Comparison of ENCODE assay signal across 13 cellular contexts in the genomic region with DNA sequence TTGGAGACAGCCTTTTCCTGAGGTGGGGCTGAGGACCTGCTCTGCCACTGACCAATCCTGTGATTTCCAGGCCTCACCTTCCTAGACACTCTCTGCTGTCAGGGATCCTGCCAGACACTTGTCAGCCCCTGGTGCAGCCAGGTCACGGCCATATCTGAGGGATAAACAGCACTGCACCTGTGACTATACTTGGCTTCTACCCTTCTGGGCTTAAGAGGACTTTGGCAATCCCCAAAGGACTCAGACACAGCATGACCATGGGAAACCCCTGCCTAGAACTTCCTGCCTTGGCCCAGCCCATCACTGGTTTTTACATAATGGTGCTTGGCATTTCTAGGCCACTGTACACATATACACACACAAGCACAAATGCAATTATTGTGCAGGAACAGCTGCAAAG. TPM values are rescaled to one million over a fixed set of nuclear protein-coding genes. Genes with fewer than 3 reads are reported as not detected.
DNase-seq lines count a peak whose midpoint lies in the region; ATAC-seq lines count a peak whose summit lies in the region.
"Had no signal": no experiment of that assay in that cellular context is flagged by ENCODE, and none has a peak within 500 bp of the region (broad histone marks: within the 10 kb centered on the region; RNA-seq: fewer than 3 reads in every experiment).

No MANE protein-coding gene starts in this region.

- no peak overlapping the region for H3K27ac ChIP-seq in caudate nucleus (ENCODE audit: low read depth, low read length)

- no peak for DNase-seq in NCI-H2107 (lab: John Stamatoyannopoulos, UW)
- no peak for DNase-seq in NCI-H510A (lab: John Stamatoyannopoulos, UW)
- DNase-seq in caudate nucleus (lab: John Stamatoyannopoulos, UW): no peak
- DNase-seq in OCI-M2 (lab: John Stamatoyannopoulos, UW; ENCODE audit: unreplicated experiment): no peak
- DNase-seq: activated naive CD4-positive, alpha-beta T cell; H7; MG63; OCI-M1 had no signal

- peak; percentile 89 for ATAC-seq in GM18519 (IDR thresholded peaks at IDR 0.05; ENCODE audit: low FRiP score, unreplicated experiment)
- ATAC-seq in GM21360 (IDR thresholded peaks at IDR 0.05; ENCODE audit: unreplicated experiment): peak; percentile 81
- peak; percentile 72 for ATAC-seq in HG03060 (IDR thresholded peaks at IDR 0.05; ENCODE audit: low read depth, unreplicated experiment)
- ATAC-seq in esophagus mucosa: peak; percentile 47
- ATAC-seq: WTC11 had no signal

RNA-seq across cellular contexts. Expression of gene OLFML1, which starts 11.6 kb away (rescaled TPM):
- total RNA-seq in esophagus mucosa: 0.92 TPM
- total RNA-seq: WTC11 had no signal

RNA-seq across cellular contexts. Expression of gene PPFIBP2, which starts 40.1 kb away (rescaled TPM):
- total RNA-seq in esophagus mucosa: 33.4 TPM
